In genomic region chr7:117674617-117675016, GRCh38 we compare ENCODE assay signal across 1 cellular context.
TF ChIP-seq lines count a peak whose summit lies in the region.

No MANE protein-coding gene starts in this region.

TF ChIP-seq in IMR-90, 13 proteins besides CTCF, POLR2A, EP300 and RAD21 (continued from another document):
- TF ChIP-seq USF2 (IDR thresholded peaks at IDR 0.05; ENCODE audit: low read depth, low read length) (no peak), FOS (IDR thresholded peaks at IDR 0.05; ENCODE audit: low read depth, low read length) (no peak), MAFK (IDR thresholded peaks at IDR 0.05; ENCODE audit: low read depth, low read length) (no peak)
